ENCODE assay signal across 18 cellular contexts in the genomic region with DNA sequence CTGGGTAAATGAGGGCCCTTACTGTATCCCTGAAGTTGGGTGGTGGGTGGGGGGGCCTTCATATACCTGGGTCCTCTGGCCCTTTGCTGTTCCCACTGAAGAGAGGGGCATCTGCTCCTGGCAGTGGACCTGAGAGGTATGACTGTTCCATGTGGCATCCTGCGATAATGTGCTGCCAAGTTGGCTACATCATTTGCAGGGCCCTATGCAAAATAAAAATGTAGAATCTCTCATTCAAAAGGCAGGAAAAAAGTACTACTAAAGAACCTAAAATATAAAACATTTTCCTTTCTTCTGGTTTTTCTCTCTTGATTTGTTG. TPM values are rescaled to one million over a fixed set of nuclear protein-coding genes. Genes with fewer than 3 reads are reported as not detected.
DNase-seq lines count a peak whose midpoint lies in the region; ATAC-seq and TF ChIP-seq lines count a peak whose summit lies in the region.
"Had no signal": no experiment of that assay in that cellular context is flagged by ENCODE, and none has a peak within 500 bp of the region (broad histone marks: within the 10 kb centered on the region; RNA-seq: fewer than 3 reads in every experiment).

No MANE protein-coding gene starts in this region.

- intact Hi-C loops in left cardiac atrium (cut with DNase I): loop anchor here (1.0 to 10.0 kb wide), 4 partner anchors 87 to 365 kb away; no protein-coding TSS in a partner anchor
- intact Hi-C loops in Right ventricle myocardium inferior (cut with DNase I): loop anchor here (1.0 kb wide), 1 partner anchor 87 kb away; no protein-coding TSS in a partner anchor
- intact Hi-C loops in left ventricle myocardium superior (cut with micrococcal nuclease): loop anchor here (5.0 kb wide), 1 partner anchor 88 kb away; no protein-coding TSS in a partner anchor

- H3K9ac ChIP-seq in SK-N-SH: no peak overlapping the region

- H3K4me2 ChIP-seq in SK-N-SH: no peak overlapping the region

- no peaks in the 10 kb centered on the region for H3K79me2 ChIP-seq in SK-N-SH (ENCODE audit: insufficient read depth)

- H3K4me3 ChIP-seq in SK-N-SH (ENCODE audit: low read depth in 2 of 2, low read length in 1 of 2) (no peak overlapping the region), upper lobe of left lung (no peak overlapping the region)
- H3K4me3 ChIP-seq: tibial artery had no signal

- no peak for TF ChIP-seq RAD21 in SK-N-SH (IDR thresholded peaks at IDR 0.05; ENCODE audit: low read length)

- no peak overlapping the region for H2AFZ ChIP-seq in SK-N-SH (ENCODE audit: low read depth)

- H3F3A ChIP-seq in SK-N-SH (replicated peaks; ENCODE audit: insufficient read depth): no peaks in the 10 kb centered on the region

- DNase-seq in left cardiac atrium (no peak), Right ventricle myocardium inferior (ENCODE audit: missing footprints) (no peak), SK-N-SH (no peak), left ventricle myocardium superior (no peak), upper lobe of left lung (no peak), NCI-H128 (lab: John Stamatoyannopoulos, UW; ENCODE audit: unreplicated experiment) (no peak), NCI-H1105 treated with DMSO at 0.1 percent for 48 hours (lab: John Stamatoyannopoulos, UW) (no peak)
- DNase-seq: activated CD4-positive, alpha-beta T cell treated with anti-CD3 and anti-CD28 coated beads, Interleukin-2, amount 10 ng/mL, durations not matched to agents 7 days and 5 days; activated T-cell treated with anti-CD3 and anti-CD28 coated beads, Interleukin-2, amount 50 U/mL, for 48 hours; CD8-positive, alpha-beta memory T cell; H9; KG1; kidney; NCI-H2171; NCI-H524 treated with DMSO at 0.1 percent for 48 hours; tibial artery had no signal

- WGBS in SK-N-SH (ENCODE audit: low lambda C conversion rate): 100% methylated on average over 1 of the region's 1 CpG
- WGBS in upper lobe of left lung, 2 donors: 91 to 94% methylated on average over 1 of the region's 1 CpG

- ATAC-seq in left cardiac atrium (peak; percentile 14 to 88), Right ventricle myocardium inferior (no peak), left ventricle myocardium superior (peak; percentile 67), upper lobe of left lung (ENCODE audit: low FRiP score in 2 of 2) (peak; percentile 29 to 39), GM18519 (IDR thresholded peaks at IDR 0.05; ENCODE audit: low FRiP score, unreplicated experiment) (no peak)

- H3K27ac ChIP-seq in SK-N-SH (ENCODE audit: low read depth in 2 of 2, low read length in 1 of 2): no peak overlapping the region
- H3K27ac ChIP-seq in upper lobe of left lung: no peak overlapping the region
- H3K27ac ChIP-seq: neutrophil, tibial artery had no signal

- CTCF ChIA-PET in SK-N-SH (lab: Yijun Ruan, JAX): interaction anchor here (0.6 to 18.5 kb wide), 8 partner anchors 9 to 480 kb away, joined by 3 to 375 read pairs (median 4); partner anchors contain the start of genes ANAPC13 and CEP63

- H3K36me3 ChIP-seq in SK-N-SH (replicated peaks in 1 of 2; ENCODE audit: control insufficient read depth in 1 of 2, insufficient read depth in 2 of 2, low read length in 1 of 2): no peaks in the 10 kb centered on the region
- no peaks in the 10 kb centered on the region for H3K36me3 ChIP-seq in upper lobe of left lung
- H3K36me3 ChIP-seq: neutrophil, tibial artery had no signal

- no peak for TF ChIP-seq EP300 in SK-N-SH (IDR thresholded peaks at IDR 0.05; ENCODE audit: borderline replicate concordance in 1 of 2, low read depth in 1 of 2, low read length in 1 of 2)
- no peak for TF ChIP-seq EP300 in upper lobe of left lung (IDR thresholded peaks at IDR 0.05)

- H3K27me3 ChIP-seq in SK-N-SH (ENCODE audit: insufficient read depth) (no peaks in the 10 kb centered on the region), upper lobe of left lung (no peaks in the 10 kb centered on the region)
- H3K27me3 ChIP-seq: tibial artery had no signal

- TF ChIP-seq CTCF in SK-N-SH (IDR thresholded peaks at IDR 0.05): 0 out of 2 replicates have a peak, but pooled peaks have one; percentile 3
- TF ChIP-seq CTCF in upper lobe of left lung (IDR thresholded peaks at IDR 0.05): no peak

- H3K4me1 ChIP-seq in SK-N-SH (ENCODE audit: control insufficient read depth in 1 of 2, insufficient read depth in 2 of 2, low read depth in 1 of 2, low read length in 1 of 2): no peaks in the 10 kb centered on the region
- H3K4me1 ChIP-seq in upper lobe of left lung: peaks cover 0 to 6% (median 0%) of the 10 kb centered on the region in 4 donors

- no peaks in the 10 kb centered on the region for H3K9me2 ChIP-seq in SK-N-SH

- POLR2A ChIA-PET in SK-N-SH (lab: Yijun Ruan, JAX): no interaction called here

- H3K9me3 ChIP-seq in SK-N-SH: peaks cover 12% of the 10 kb centered on the region; the same call in 1 of the 2 replicates
- no peaks in the 10 kb centered on the region for H3K9me3 ChIP-seq in upper lobe of left lung
- H3K9me3 ChIP-seq: neutrophil, tibial artery had no signal

- H4K20me1 ChIP-seq in SK-N-SH (ENCODE audit: insufficient read depth): no peaks in the 10 kb centered on the region

- no peak for TF ChIP-seq POLR2A in upper lobe of left lung (IDR thresholded peaks at IDR 0.05)

TF ChIP-seq in SK-N-SH, 30 proteins besides CTCF, POLR2A, EP300 and RAD21:
- TF ChIP-seq GABPA (IDR thresholded peaks at IDR 0.05; ENCODE audit: low read depth) (no peak), ELF1 (IDR thresholded peaks at IDR 0.05) (no peak), CHD2 (IDR thresholded peaks at IDR 0.05; ENCODE audit: low read length, partially characterized antibody) (no peak), MXI1 (IDR thresholded peaks at IDR 0.05; ENCODE audit: low read depth, low read length) (no peak), YY1 (IDR thresholded peaks at IDR 0.05; ENCODE audit: low read depth) (no peak), USF2 (IDR thresholded peaks at IDR 0.05; ENCODE audit: borderline replicate concordance, low read depth, low read length) (no peak), TCF12 (IDR thresholded peaks at IDR 0.05) (no peak), SIN3A (IDR thresholded peaks at IDR 0.05; ENCODE audit: borderline replicate concordance, low read depth, low read length) (no peak), RCOR1 (IDR thresholded peaks at IDR 0.05; ENCODE audit: low read length) (no peak)
- TF ChIP-seq, protein P1, sequence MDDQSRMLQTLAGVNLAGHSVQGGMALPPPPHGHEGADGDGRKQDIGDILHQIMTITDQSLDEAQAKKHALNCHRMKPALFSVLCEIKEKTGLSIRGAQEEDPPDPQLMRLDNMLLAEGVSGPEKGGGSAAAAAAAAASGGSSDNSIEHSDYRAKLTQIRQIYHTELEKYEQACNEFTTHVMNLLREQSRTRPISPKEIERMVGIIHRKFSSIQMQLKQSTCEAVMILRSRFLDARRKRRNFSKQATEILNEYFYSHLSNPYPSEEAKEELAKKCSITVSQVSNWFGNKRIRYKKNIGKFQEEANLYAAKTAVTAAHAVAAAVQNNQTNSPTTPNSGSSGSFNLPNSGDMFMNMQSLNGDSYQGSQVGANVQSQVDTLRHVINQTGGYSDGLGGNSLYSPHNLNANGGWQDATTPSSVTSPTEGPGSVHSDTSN (IDR thresholded peaks at IDR 0.05): no peak

RNA-seq across cellular contexts. Expression of gene RYK, which starts 49.2 kb away (rescaled TPM):
- total RNA-seq in left cardiac atrium: 10 to 100 TPM; 40.5 to 46.2 TPM
- 40.6 TPM for total RNA-seq in Right ventricle myocardium inferior
- 25.9 and 36.2 TPM in 2 replicates for polyA plus RNA-seq in SK-N-SH (2012; rRNA removed)
- polyA plus RNA-seq in SK-N-SH (2012; cell fraction: cytosol; rRNA removed): 32.7 and 34.4 TPM in 2 replicates
- 20.1 and 54.3 TPM in 2 replicates for polyA plus RNA-seq in SK-N-SH (2012; cell fraction: nucleus; rRNA removed)
- 37.5 TPM for total RNA-seq in left ventricle myocardium superior
- 100 to 1,000 TPM in 1 of 6 donors, 10 to 100 TPM in 5; 14.9 to 105 (median 52.4) TPM for total RNA-seq in upper lobe of left lung

Comparison
In these comparisons a context has a peak if more than half of its experiments do, and no peak if none do; other contexts are left out.
1. ATAC-seq: peak in left cardiac atrium (2 of 2), left ventricle myocardium superior (single experiment) and upper lobe of left lung (2 of 2); none in Right ventricle myocardium inferior (single experiment) and GM18519 (single experiment).